14 cellular contexts compared by ENCODE assay signal in genomic region chr6:56660374-56660730, GRCh38. TPM values are rescaled to one million over a fixed set of nuclear protein-coding genes. Genes with fewer than 3 reads are reported as not detected.
DNase-seq lines count a peak whose midpoint lies in the region; ATAC-seq and TF ChIP-seq lines count a peak whose summit lies in the region.
"Had no signal": no experiment of that assay in that cellular context is flagged by ENCODE, and none has a peak within 500 bp of the region (broad histone marks: within the 10 kb centered on the region; RNA-seq: fewer than 3 reads in every experiment).

No MANE protein-coding gene starts in this region.

- H3K9me3 ChIP-seq in IMR-90 (ENCODE audit: control insufficient read depth, insufficient read depth, low read length) (no peaks in the 10 kb centered on the region), A673 (ENCODE audit: low read depth, low read length, poor library complexity, severe bottlenecking) (no peaks in the 10 kb centered on the region)
- H3K9me3 ChIP-seq: ascending aorta, left lung, spleen, testis had no signal

- no peak overlapping the region; the same call in 1 of the 2 replicates for H3K18ac ChIP-seq in IMR-90 (ENCODE audit: low read depth, low read length)

- H4K5ac ChIP-seq in IMR-90 (ENCODE audit: low read depth, low read length): peak overlapping the region; percentile 74; the same call in 1 of the 2 replicates

- H3K79me1 ChIP-seq in IMR-90 (ENCODE audit: low read depth in 1 of 2, low read length in 2 of 2): peaks cover 53 to 74% of the 10 kb centered on the region in 2 experiments

- no peak overlapping the region for H2AK9ac ChIP-seq in IMR-90 (replicated peaks; ENCODE audit: low read depth, low read length, poor library complexity)

- no peak overlapping the region for H2BK20ac ChIP-seq in IMR-90 (ENCODE audit: low read depth, low read length)

- CTCF ChIA-PET in IMR-90 (lab: Yijun Ruan, JAX): interaction anchor here (1.1 kb wide), 1 partner anchor 27 kb away, joined by 6 read pairs; no protein-coding TSS in a partner anchor
- CTCF ChIA-PET in A673 (lab: Charles Lee): no interaction called here

- H3K23ac ChIP-seq in IMR-90 (ENCODE audit: low read depth, low read length): peak overlapping the region; percentile 6; the same call in 1 of the 2 replicates

- H4K91ac ChIP-seq in IMR-90 (ENCODE audit: insufficient read depth, low read depth, low read length): no peak overlapping the region

- dilution Hi-C loops in IMR-90 (cut with HindIII; ENCODE audit: low sequenced_read_pairs, unreplicated experiment): no loop called here

- POLR2A ChIA-PET in IMR-90 (lab: Charles Lee; ENCODE audit: unreplicated experiment): no interaction called here
- POLR2A ChIA-PET in A673 (lab: Charles Lee; ENCODE audit: low non-redundant PET): no interaction called here

- H3K27me3 ChIP-seq in IMR-90 (ENCODE audit: control insufficient read depth, insufficient read depth, low read length) (no peaks in the 10 kb centered on the region), A673 (replicated peaks; ENCODE audit: insufficient read depth, low read depth, low read length, poor library complexity) (no peaks in the 10 kb centered on the region)
- H3K27me3 ChIP-seq: ascending aorta, left lung, neural progenitor cell, spleen, testis had no signal

- H4K8ac ChIP-seq in IMR-90 (ENCODE audit: low read depth in 2 of 2, low read length in 2 of 2): no peak overlapping the region

- no peak overlapping the region for H2BK15ac ChIP-seq in IMR-90 (ENCODE audit: low read depth, low read length)

- H2AFZ ChIP-seq in IMR-90 (replicated peaks; ENCODE audit: low read length, poor library complexity): no peak overlapping the region
- H2AFZ ChIP-seq: neural progenitor cell had no signal

- H3K4ac ChIP-seq in IMR-90 (ENCODE audit: low read depth, low read length): no peak overlapping the region

- TF ChIP-seq CTCF in IMR-90 (conservative IDR thresholded peaks at IDR 0.05; ENCODE audit: low read depth, low read length): no peak
- no peak for TF ChIP-seq CTCF in A673 (conservative IDR thresholded peaks at IDR 0.05; ENCODE audit: low read depth, low read length)

- H2BK5ac ChIP-seq in IMR-90 (ENCODE audit: low read depth, low read length, poor library complexity, severe bottlenecking): peak overlapping the region; percentile 9

- no CpG with 5 or more reads among the region's 3 CpGs for WGBS in IMR-90 (ENCODE audit: extremely low coverage in 2 of 2, insufficient read length in 1 of 2), 2 experiments

- peaks cover 11% of the 10 kb centered on the region for H3K9me1 ChIP-seq in IMR-90 (ENCODE audit: insufficient read depth, low read length)

- H3K4me3 ChIP-seq in IMR-90 (ENCODE audit: insufficient read depth, low read depth, low read length): no peak overlapping the region
- no peak overlapping the region for H3K4me3 ChIP-seq in A673 (ENCODE audit: low read depth, low read length, poor library complexity, severe bottlenecking)
- H3K4me3 ChIP-seq: ascending aorta, left lung, neural progenitor cell, spleen, testis had no signal

- no peak overlapping the region for H3K9ac ChIP-seq in IMR-90 (ENCODE audit: low read depth, low read length)
- H3K9ac ChIP-seq: neural progenitor cell had no signal

- H3K27ac ChIP-seq in IMR-90 (ENCODE audit: insufficient read depth, low read length) (no peak overlapping the region), A673 (ENCODE audit: low read depth, low read length, poor library complexity, severe bottlenecking) (no peak overlapping the region)
- H3K27ac ChIP-seq: ascending aorta, left lung, neural progenitor cell, spleen, testis had no signal

- H2BK120ac ChIP-seq in IMR-90 (ENCODE audit: low read depth, low read length): no peak overlapping the region

- peaks cover 4% of the 10 kb centered on the region for H3K36me3 ChIP-seq in IMR-90 (ENCODE audit: control insufficient read depth, insufficient read depth, low read length)
- no peaks in the 10 kb centered on the region for H3K36me3 ChIP-seq in A673 (ENCODE audit: insufficient read depth, low read length, poor library complexity, severe bottlenecking)
- H3K36me3 ChIP-seq: ascending aorta, left lung, neural progenitor cell, spleen had no signal

- no peak overlapping the region for H3K4me2 ChIP-seq in IMR-90 (ENCODE audit: low read depth, low read length)

- ATAC-seq in GM21528 (IDR thresholded peaks at IDR 0.05; ENCODE audit: low FRiP score, unreplicated experiment) (peak; percentile 36), IMR-90 (ENCODE audit: low read depth) (no peak), esophagus mucosa (peak; percentile 68)
- ATAC-seq: activated T-cell treated with anti-CD3 and anti-CD28 coated beads, Interleukin-2, amount 50 U/mL, for 72 hours had no signal

- in situ Hi-C loops in IMR-90 (cut with MboI; ENCODE audit: low sequenced_read_pairs): no loop called here

- peak; percentile 42 for DNase-seq in IMR-90
- DNase-seq in NCI-H146 (lab: John Stamatoyannopoulos, UW): no peak
- DNase-seq in KG1 (lab: John Stamatoyannopoulos, UW): no peak
- no peak for DNase-seq in islet precursor cell
- no peak for DNase-seq in A673 (ENCODE audit: low spot score)
- DNase-seq: activated T-cell treated with anti-CD3 and anti-CD28 coated beads, Interleukin-2, amount 50 U/mL, for 72 hours; effector CD4-positive, alpha-beta T cell; left lung; spleen; testis had no signal

- H3K14ac ChIP-seq in IMR-90 (replicated peaks; ENCODE audit: low read depth, low read length): no peak overlapping the region

- H2AK5ac ChIP-seq in IMR-90 (ENCODE audit: low read depth, low read length): no peak overlapping the region

- BruUV-seq in IMR-90 (replicated peaks; lab: Mats Ljungman, UMichigan): no TSS peak
- no TSS peak for BruUV-seq in A673 (replicated peaks; lab: Mats Ljungman, UMichigan)

- no peak for TF ChIP-seq POLR2A in IMR-90 (IDR thresholded peaks at IDR 0.05; ENCODE audit: low read depth, low read length)

- no peak for TF ChIP-seq RAD21 in IMR-90 (IDR thresholded peaks at IDR 0.05; ENCODE audit: low read length)

- no peak overlapping the region for H3K56ac ChIP-seq in IMR-90 (ENCODE audit: extremely low read depth, insufficient read depth, low read length)

- peaks cover 10% of the 10 kb centered on the region for H3K4me1 ChIP-seq in IMR-90 (ENCODE audit: control insufficient read depth, insufficient read depth, low read length)
- H3K4me1 ChIP-seq in A673 (ENCODE audit: insufficient read depth, low read length, poor library complexity, severe bottlenecking): peaks cover 7% of the 10 kb centered on the region
- H3K4me1 ChIP-seq: testis had no signal

- intact Hi-C loops in IMR-90 (cut with micrococcal nuclease) (no loop called here), A673 (cut with micrococcal nuclease; ENCODE audit: unreplicated experiment) (no loop called here)

- peaks cover 14% of the 10 kb centered on the region for H4K20me1 ChIP-seq in IMR-90 (ENCODE audit: insufficient read depth, low read length)

TF ChIP-seq in IMR-90, 13 proteins besides CTCF, POLR2A, EP300 and RAD21:
- TF ChIP-seq MXI1 (IDR thresholded peaks at IDR 0.05; ENCODE audit: borderline replicate concordance, low read depth, low read length) (no peak), USF2 (IDR thresholded peaks at IDR 0.05; ENCODE audit: low read depth, low read length) (no peak), ELK1 (IDR thresholded peaks at IDR 0.05; ENCODE audit: borderline replicate concordance, low read depth, low read length) (no peak), RFX5 (IDR thresholded peaks at IDR 0.05; ENCODE audit: low read depth, low read length) (no peak), BHLHE40 (IDR thresholded peaks at IDR 0.05; ENCODE audit: low read depth, low read length) (no peak), RCOR1 (IDR thresholded peaks at IDR 0.05; ENCODE audit: insufficient replicate concordance, low read length) (no peak), NFE2L2 (IDR thresholded peaks at IDR 0.05; ENCODE audit: low read depth, low read length) (no peak), MAFK (IDR thresholded peaks at IDR 0.05; ENCODE audit: low read depth, low read length) (no peak), FOS (IDR thresholded peaks at IDR 0.05; ENCODE audit: low read depth, low read length) (no peak), MAZ (IDR thresholded peaks at IDR 0.05; ENCODE audit: borderline replicate concordance, low read depth, low read length) (no peak)

RNA-seq across cellular contexts. Expression of gene DST, which starts 17.7 kb away (rescaled TPM):
- total RNA-seq in IMR-90 (2012; rRNA removed) (452 and 544 TPM in 2 replicates), esophagus mucosa (147 TPM), A673 (2021) (71.8 and 73.2 TPM in 2 replicates)
- 80.7 and 97.7 TPM in 2 replicates for polyA plus RNA-seq in IMR-90 (2012; rRNA removed)
- polyA plus RNA-seq in IMR-90 (2012; cell fraction: cytosol; rRNA removed): 12.6 and 26.5 TPM in 2 replicates
- polyA plus RNA-seq in IMR-90 (2012; cell fraction: nucleus; rRNA removed; ENCODE audit: low replicate concordance): 183 and 380 TPM in 2 replicates
